In the genomic region with DNA sequence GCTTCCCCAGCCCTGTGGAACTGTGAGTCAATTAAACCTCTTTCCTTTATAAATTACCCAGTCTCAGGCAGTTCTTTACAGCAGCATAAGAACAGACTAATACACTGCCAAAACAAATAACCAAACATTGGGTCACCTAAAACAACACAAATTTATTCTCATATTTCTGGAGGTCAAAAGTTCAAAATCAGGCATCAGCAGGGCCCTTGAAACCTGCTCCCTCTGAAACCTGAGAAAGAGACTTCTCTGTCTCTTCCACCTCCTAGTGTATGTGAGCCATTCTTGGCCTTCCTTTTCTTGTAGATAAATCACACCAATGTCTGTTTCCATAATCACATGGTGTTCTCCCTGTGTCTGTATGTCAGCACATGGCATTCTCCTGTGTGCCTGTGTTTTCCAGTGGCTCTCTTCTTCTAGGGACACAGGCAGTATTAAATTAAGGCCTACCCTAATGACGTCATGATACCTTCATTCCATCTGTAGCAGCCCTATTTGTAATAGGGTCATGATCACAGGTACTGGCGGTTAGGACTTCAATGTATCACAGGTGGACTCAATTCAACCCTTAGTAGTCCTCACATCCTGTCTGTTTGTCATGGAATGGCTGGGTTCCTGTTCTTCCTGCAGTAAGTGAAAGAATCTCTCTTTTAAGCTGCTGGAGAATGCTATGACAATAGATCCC, we compare ENCODE assay signal across 15 cellular contexts.
"Had no signal": no experiment of that assay in that cellular context is flagged by ENCODE, and none has a peak within 500 bp of the region (broad histone marks: within the 10 kb centered on the region; RNA-seq: fewer than 3 reads in every experiment).

No MANE protein-coding gene starts in this region.

- H3K36me3 Mint-ChIP-seq: neural progenitor cell had no signal

- H3K4me1 Mint-ChIP-seq: neural progenitor cell had no signal

- DNase-seq: activated CD4-positive, alpha-beta T cell treated with anti-CD3 and anti-CD28 coated beads for 4 hours; activated CD8-positive, alpha-beta T cell treated with anti-CD3 and anti-CD28 coated beads, Interleukin-2, amount 10 ng/mL, durations not matched to agents 7 days and 5 days; activated naive CD4-positive, alpha-beta T cell; activated naive CD8-positive, alpha-beta T cell treated with anti-CD3 and anti-CD28 coated beads, Interleukin-2, amount 50 U/mL, for 24 hours; caudate nucleus; effector CD4-positive, alpha-beta T cell; left ventricle myocardium superior; tibial artery; uterus; WERI-Rb-1 had no signal

- H3K9ac ChIP-seq: neural progenitor cell had no signal

- H3K9me3 ChIP-seq: gastroesophageal sphincter, tibial artery, uterus had no signal

- H3K27me3 Mint-ChIP-seq: activated naive CD8-positive, alpha-beta T cell treated with anti-CD3 and anti-CD28 coated beads, Interleukin-2, amount 50 U/mL, for 24 hours had no signal

- H3K4me3 ChIP-seq: coronary artery, gastroesophageal sphincter, neural progenitor cell, skin epidermis, tibial artery, uterus had no signal

- H3K27ac ChIP-seq: coronary artery, gastroesophageal sphincter, neural progenitor cell, skin epidermis, tibial artery, uterus, WERI-Rb-1 had no signal

- H3K4me2 ChIP-seq: neural progenitor cell had no signal

- H3K27ac Mint-ChIP-seq: activated CD8-positive, alpha-beta T cell treated with anti-CD3 and anti-CD28 coated beads, Interleukin-2, amount 10 ng/mL, durations not matched to agents 7 days and 5 days; activated naive CD8-positive, alpha-beta T cell treated with anti-CD3 and anti-CD28 coated beads, Interleukin-2, amount 50 U/mL, for 24 hours; activated T-helper 1 cell treated with anti-CD3 and anti-CD28 coated beads, Interleukin-12 subunit alpha, Interleukin-12 subunit beta, Interleukin-2, Interleukin-4 antibody, amounts not matched to agents 30 ng/mL and 10 ng/mL and 1 ng/mL, durations not matched to agents 14 hours and 24 hours and 36 hours; neural progenitor cell had no signal

- H3K36me3 ChIP-seq: gastroesophageal sphincter, neural progenitor cell, tibial artery, uterus, WERI-Rb-1 had no signal

- ATAC-seq: activated CD8-positive, alpha-beta T cell treated with anti-CD3 and anti-CD28 coated beads, Interleukin-2, amount 10 ng/mL, durations not matched to agents 7 days and 5 days; activated naive CD8-positive, alpha-beta T cell treated with anti-CD3 and anti-CD28 coated beads, Interleukin-2, amount 50 U/mL, for 24 hours; gastroesophageal sphincter; left ventricle myocardium superior had no signal

- H3K9me3 Mint-ChIP-seq: activated naive CD8-positive, alpha-beta T cell treated with anti-CD3 and anti-CD28 coated beads, Interleukin-2, amount 50 U/mL, for 24 hours; neural progenitor cell had no signal

- H3K4me1 ChIP-seq: gastroesophageal sphincter, tibial artery, uterus had no signal

- H3K27me3 ChIP-seq: gastroesophageal sphincter, neural progenitor cell, tibial artery, uterus had no signal

- H3K4me3 Mint-ChIP-seq: activated CD8-positive, alpha-beta T cell treated with anti-CD3 and anti-CD28 coated beads, Interleukin-2, amount 10 ng/mL, durations not matched to agents 7 days and 5 days; activated naive CD8-positive, alpha-beta T cell treated with anti-CD3 and anti-CD28 coated beads, Interleukin-2, amount 50 U/mL, for 24 hours; activated T-helper 1 cell treated with anti-CD3 and anti-CD28 coated beads, Interleukin-12 subunit alpha, Interleukin-12 subunit beta, Interleukin-2, Interleukin-4 antibody, amounts not matched to agents 30 ng/mL and 10 ng/mL and 1 ng/mL, durations not matched to agents 14 hours and 24 hours and 36 hours; neural progenitor cell had no signal
